Comparison of ENCODE assay signal across 21 cellular contexts in the genomic region with DNA sequence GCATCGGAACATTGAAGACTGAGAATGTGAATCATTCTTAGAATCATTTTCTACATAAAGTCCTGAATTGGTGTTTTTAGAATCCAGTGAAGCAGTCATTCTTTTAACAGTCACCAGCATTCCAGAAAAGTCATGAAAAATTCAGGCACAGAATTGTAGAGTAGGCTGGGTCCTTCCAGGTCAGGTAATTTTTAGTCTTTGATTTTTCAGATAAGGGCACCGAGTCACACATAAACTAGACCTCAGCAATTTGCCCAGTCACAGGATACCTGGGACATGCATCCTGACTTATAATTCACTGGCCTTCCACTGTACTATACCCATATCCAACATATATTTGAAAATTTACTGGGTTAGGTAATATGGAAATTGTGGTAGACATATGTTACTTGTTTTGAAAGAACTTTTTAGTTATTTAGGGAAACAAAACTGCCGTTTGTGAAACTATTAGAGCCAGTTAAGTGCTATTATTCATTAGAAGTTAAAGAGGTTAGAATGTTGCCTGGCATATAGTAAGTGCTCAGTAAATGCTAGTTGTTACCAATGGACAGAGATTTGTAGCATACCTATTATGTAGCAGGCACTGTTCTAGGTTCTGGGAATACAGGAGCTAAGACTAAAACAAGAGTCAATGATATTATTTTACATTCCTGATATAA. TPM values are rescaled to one million over a fixed set of nuclear protein-coding genes. Genes with fewer than 3 reads are reported as not detected.
A peak's percentile ranks its signal among the peaks of the same experiment; 100 is the strongest.
DNase-seq lines count a peak whose midpoint lies in the region; ATAC-seq, FAIRE-seq and TF ChIP-seq lines count a peak whose summit lies in the region.
"Had no signal": no experiment of that assay in that cellular context is flagged by ENCODE, and none has a peak within 500 bp of the region (broad histone marks: within the 10 kb centered on the region; RNA-seq: fewer than 3 reads in every experiment).

No MANE protein-coding gene starts in this region.

- H3K36me3 ChIP-seq in KMS-11 (ENCODE audit: insufficient read depth) (no peaks in the 10 kb centered on the region; the same call in 1 of the 2 replicates), left ventricle myocardium inferior (no peaks in the 10 kb centered on the region), kidney (ENCODE audit: control insufficient read depth in 1 of 2, insufficient read depth in 2 of 2, low read length in 2 of 2) (peaks cover 0 to 2% of the 10 kb centered on the region in 2 donors)
- H3K36me3 ChIP-seq: vagina had no signal

- H3K27ac Mint-ChIP-seq in stimulated activated naive CD8-positive, alpha-beta T cell treated with anti-CD3 and anti-CD28 coated beads, Interleukin-15, Interleukin-2, amounts not matched to agents 100 ng/mL and 50 ng/mL, for 24 hours: peak overlapping the region; percentile 15
- no peak overlapping the region for H3K27ac Mint-ChIP-seq in stimulated activated naive CD8-positive, alpha-beta T cell treated with anti-CD3 and anti-CD28 coated beads, Interleukin-15, amount 100 ng/mL, for 72 hours
- H3K27ac Mint-ChIP-seq in memory B cell (peak overlapping the region; percentile 58), type B pancreatic cell (peak overlapping the region; percentile 33)
- H3K27ac Mint-ChIP-seq: activated naive CD8-positive, alpha-beta T cell treated with anti-CD3 and anti-CD28 coated beads, Interleukin-2, amount 10 ng/mL, durations not matched to agents 7 days and 5 days; activated T-helper 2 cell treated with anti-CD3 and anti-CD28 coated beads, Interferon-gamma antibody, Interleukin-2, Interleukin-4, amounts not matched to agents 10 μg/mL and 5 μg/mL and 100 μg/mL, durations not matched to agents 14 hours and 24 hours and 36 hours had no signal

- DNase-seq in stimulated activated naive CD8-positive, alpha-beta T cell treated with anti-CD3 and anti-CD28 coated beads, Interleukin-15, amount 100 ng/mL, for 72 hours: no peak
- DNase-seq in memory B cell (ENCODE audit: low spot score in 2 of 2) (no peak), type B pancreatic cell (ENCODE audit: extremely low spot score, unreplicated experiment) (no peak), left ventricle myocardium inferior (no peak), NCI-H2081 treated with DMSO at 0.1 percent for 48 hours (lab: John Stamatoyannopoulos, UW) (no peak), kidney (no peak)
- DNase-seq: activated CD4-positive, alpha-beta T cell treated with anti-CD3 and anti-CD28 coated beads, Interleukin-2, amount 50 U/mL, for 4 hours; activated CD8-positive, alpha-beta memory T cell treated with anti-CD3 and anti-CD28 coated beads, Interleukin-2, amount 50 U/mL, for 4 hours; activated naive CD8-positive, alpha-beta T cell treated with anti-CD3 and anti-CD28 coated beads, Interleukin-2, amount 10 ng/mL, durations not matched to agents 7 days and 5 days; DMS79 treated with DMSO at 0.1 percent for 48 hours; KG1; MV-4-11; NCI-H526 treated with DMSO at 0.1 percent for 48 hours; nucleus accumbens had no signal

- H3K27ac ChIP-seq in KMS-11: no peak overlapping the region; the same call in 1 of the 2 replicates
- H3K27ac ChIP-seq in left ventricle myocardium inferior (replicated peaks): no peak overlapping the region
- no peak overlapping the region for H3K27ac ChIP-seq in kidney (ENCODE audit: low read depth in 2 of 2, low read length in 2 of 2)
- H3K27ac ChIP-seq: epithelial cell of prostate, vagina had no signal

- no peak overlapping the region for H2AFZ ChIP-seq in KMS-11 (ENCODE audit: low read depth)

- peaks cover 49% of the 10 kb centered on the region for H3K36me3 Mint-ChIP-seq in stimulated activated naive CD8-positive, alpha-beta T cell treated with anti-CD3 and anti-CD28 coated beads, Interleukin-15, Interleukin-2, amounts not matched to agents 100 ng/mL and 50 ng/mL, for 24 hours (ENCODE audit: low read depth)
- peaks cover 12% of the 10 kb centered on the region for H3K36me3 Mint-ChIP-seq in memory B cell
- peaks cover 11% of the 10 kb centered on the region for H3K36me3 Mint-ChIP-seq in type B pancreatic cell

- no peaks in the 10 kb centered on the region for H3K9me3 ChIP-seq in left ventricle myocardium inferior (replicated peaks)
- H3K9me3 ChIP-seq in kidney (ENCODE audit: control insufficient read depth in 1 of 2, low read length in 2 of 2): no peaks in the 10 kb centered on the region
- H3K9me3 ChIP-seq: vagina had no signal

- H3K9ac ChIP-seq in KMS-11 (no peak overlapping the region), kidney (ENCODE audit: low read length in 2 of 2) (no peak overlapping the region)

- no peak overlapping the region for H3K4me3 Mint-ChIP-seq in stimulated activated naive CD8-positive, alpha-beta T cell treated with anti-CD3 and anti-CD28 coated beads, Interleukin-15, Interleukin-2, amounts not matched to agents 100 ng/mL and 50 ng/mL, for 24 hours
- H3K4me3 Mint-ChIP-seq in stimulated activated naive CD8-positive, alpha-beta T cell treated with anti-CD3 and anti-CD28 coated beads, Interleukin-15, amount 100 ng/mL, for 72 hours: no peak overlapping the region
- H3K4me3 Mint-ChIP-seq in memory B cell: no peak overlapping the region
- no peak overlapping the region for H3K4me3 Mint-ChIP-seq in type B pancreatic cell
- H3K4me3 Mint-ChIP-seq: activated naive CD8-positive, alpha-beta T cell treated with anti-CD3 and anti-CD28 coated beads, Interleukin-2, amount 10 ng/mL, durations not matched to agents 7 days and 5 days had no signal

- peaks cover 66% of the 10 kb centered on the region for H4K20me1 ChIP-seq in KMS-11 (ENCODE audit: insufficient read depth)

- H3K27me3 ChIP-seq in KMS-11 (ENCODE audit: insufficient read depth, low read depth): no peaks in the 10 kb centered on the region
- H3K27me3 ChIP-seq in left ventricle myocardium inferior (ENCODE audit: low read depth): no peaks in the 10 kb centered on the region
- H3K27me3 ChIP-seq: vagina had no signal

- H3K9me3 Mint-ChIP-seq in stimulated activated naive CD8-positive, alpha-beta T cell treated with anti-CD3 and anti-CD28 coated beads, Interleukin-15, Interleukin-2, amounts not matched to agents 100 ng/mL and 50 ng/mL, for 24 hours: no peaks in the 10 kb centered on the region
- H3K9me3 Mint-ChIP-seq in stimulated activated naive CD8-positive, alpha-beta T cell treated with anti-CD3 and anti-CD28 coated beads, Interleukin-15, amount 100 ng/mL, for 72 hours: no peaks in the 10 kb centered on the region
- H3K9me3 Mint-ChIP-seq in memory B cell (no peaks in the 10 kb centered on the region), type B pancreatic cell (no peaks in the 10 kb centered on the region)
- H3K9me3 Mint-ChIP-seq: activated T-helper 2 cell treated with anti-CD3 and anti-CD28 coated beads, Interferon-gamma antibody, Interleukin-2, Interleukin-4, amounts not matched to agents 10 μg/mL and 5 μg/mL and 100 μg/mL, durations not matched to agents 14 hours and 24 hours and 36 hours; central memory CD8-positive, alpha-beta T cell had no signal

- peaks cover 88% of the 10 kb centered on the region for H3K4me1 Mint-ChIP-seq in stimulated activated naive CD8-positive, alpha-beta T cell treated with anti-CD3 and anti-CD28 coated beads, Interleukin-15, Interleukin-2, amounts not matched to agents 100 ng/mL and 50 ng/mL, for 24 hours (ENCODE audit: low read depth)
- peaks cover 63% of the 10 kb centered on the region for H3K4me1 Mint-ChIP-seq in stimulated activated naive CD8-positive, alpha-beta T cell treated with anti-CD3 and anti-CD28 coated beads, Interleukin-15, amount 100 ng/mL, for 72 hours
- H3K4me1 Mint-ChIP-seq in memory B cell (peaks cover 54% of the 10 kb centered on the region), type B pancreatic cell (ENCODE audit: unreplicated experiment) (peaks cover 48% of the 10 kb centered on the region)

- TF ChIP-seq CTCF in KMS-11 (conservative IDR thresholded peaks at IDR 0.05; ENCODE audit: low read depth, low read length) (no peak), type B pancreatic cell (conservative IDR thresholded peaks at IDR 0.05) (no peak), left ventricle myocardium inferior (IDR thresholded peaks at IDR 0.05; ENCODE audit: borderline replicate concordance) (no peak), kidney (IDR thresholded peaks at IDR 0.05; ENCODE audit: borderline replicate concordance, extremely low read depth, insufficient read depth) (no peak)

- peak overlapping the region; percentile 7; the same call in 1 of the 2 replicates for H3K4me2 ChIP-seq in KMS-11

- no peak for FAIRE-seq in kidney (lab: Jason Lieb, UNC)

- no peak for ATAC-seq in stimulated activated naive CD8-positive, alpha-beta T cell treated with anti-CD3 and anti-CD28 coated beads, Interleukin-15, amount 100 ng/mL, for 72 hours
- ATAC-seq in memory B cell (ENCODE audit: low read depth): no peak

- H3K4me1 ChIP-seq in KMS-11 (ENCODE audit: low read depth, poor library complexity, severe bottlenecking): peaks cover 95% of the 10 kb centered on the region
- H3K4me1 ChIP-seq in left ventricle myocardium inferior: peaks cover 33% of the 10 kb centered on the region
- peaks cover 3 to 5% of the 10 kb centered on the region in 2 donors for H3K4me1 ChIP-seq in kidney (ENCODE audit: control insufficient read depth in 1 of 2, insufficient read depth in 1 of 2, low read depth in 1 of 2, low read length in 2 of 2)

- H3K4me3 ChIP-seq in KMS-11 (IDR thresholded peaks at IDR 0.05; ENCODE audit: insufficient read depth, low read depth, low read length) (no peak overlapping the region), left ventricle myocardium inferior (no peak overlapping the region), kidney (ENCODE audit: low read length in 2 of 2) (no peak overlapping the region)
- H3K4me3 ChIP-seq: lung, vagina had no signal

- H3K27me3 Mint-ChIP-seq in stimulated activated naive CD8-positive, alpha-beta T cell treated with anti-CD3 and anti-CD28 coated beads, Interleukin-15, Interleukin-2, amounts not matched to agents 100 ng/mL and 50 ng/mL, for 24 hours: no peaks in the 10 kb centered on the region
- H3K27me3 Mint-ChIP-seq in stimulated activated naive CD8-positive, alpha-beta T cell treated with anti-CD3 and anti-CD28 coated beads, Interleukin-15, amount 100 ng/mL, for 72 hours: no peaks in the 10 kb centered on the region
- H3K27me3 Mint-ChIP-seq in memory B cell: no peaks in the 10 kb centered on the region
- H3K27me3 Mint-ChIP-seq in type B pancreatic cell: no peaks in the 10 kb centered on the region
- H3K27me3 Mint-ChIP-seq: activated naive CD8-positive, alpha-beta T cell treated with anti-CD3 and anti-CD28 coated beads, Interleukin-2, amount 10 ng/mL, durations not matched to agents 7 days and 5 days; central memory CD8-positive, alpha-beta T cell had no signal

- intact Hi-C loops in left ventricle myocardium inferior (cut with micrococcal nuclease): no loop called here
- intact Hi-C loops in kidney (cut with DNase I): no loop called here

- H3K79me2 ChIP-seq in KMS-11 (ENCODE audit: insufficient read depth, low read depth): peaks cover 100% of the 10 kb centered on the region

RNA-seq across cellular contexts. Expression of a gene that starts 10.9 kb away (rescaled TPM):
- 47.9 and 62.8 TPM in 2 replicates for total RNA-seq in type B pancreatic cell (ENCODE audit: low replicate concordance)
- 9.2 TPM for total RNA-seq in left ventricle myocardium inferior
- 69.9 TPM for total RNA-seq in kidney
- polyA plus RNA-seq in kidney (ENCODE audit: insufficient read depth, low read depth, low replicate concordance): 12.7 TPM

Comparison
In these comparisons a context has a peak if more than half of its experiments do, and no peak if none do; other contexts are left out.
1. H3K27ac Mint-ChIP-seq: peak in stimulated activated naive CD8-positive, alpha-beta T cell treated with anti-CD3 and anti-CD28 coated beads, Interleukin-15, Interleukin-2, amounts not matched to agents 100 ng/mL and 50 ng/mL, for 24 hours (single experiment), memory B cell (single experiment) and type B pancreatic cell (single experiment); none in stimulated activated naive CD8-positive, alpha-beta T cell treated with anti-CD3 and anti-CD28 coated beads, Interleukin-15, amount 100 ng/mL, for 72 hours (0 of 2).